Comparison of ENCODE assay signal across 9 cellular contexts in genomic region chr16:30600929-30601328, GRCh38.
"Had no signal": no experiment of that assay in that cellular context is flagged by ENCODE, and none has a peak within 500 bp of the region (broad histone marks: within the 10 kb centered on the region; RNA-seq: fewer than 3 reads in every experiment).

No MANE protein-coding gene starts in this region.

- ATAC-seq: GM23338, HCT116 had no signal

- H3K9me3 Mint-ChIP-seq: HFFc6 had no signal

- H3K4me3 Mint-ChIP-seq: GM23338, H9, HFFc6 had no signal

- H3K4me3 ChIP-seq: GM23248, GM23338, HAP-1 had no signal

- H3K4me1 ChIP-seq: HAP-1 had no signal

- H3K27ac Mint-ChIP-seq: GM23338, HFFc6 had no signal

- H3K4me1 Mint-ChIP-seq: GM23338, H9 had no signal

- H3K27ac ChIP-seq: GM23248 had no signal

- H3K9me3 ChIP-seq: HAP-1 had no signal

- DNase-seq: GM23248, GOT3, H7, H9, HCEC 1CT, HFFc6 had no signal
